13 cellular contexts compared by ENCODE assay signal in the genomic region with DNA sequence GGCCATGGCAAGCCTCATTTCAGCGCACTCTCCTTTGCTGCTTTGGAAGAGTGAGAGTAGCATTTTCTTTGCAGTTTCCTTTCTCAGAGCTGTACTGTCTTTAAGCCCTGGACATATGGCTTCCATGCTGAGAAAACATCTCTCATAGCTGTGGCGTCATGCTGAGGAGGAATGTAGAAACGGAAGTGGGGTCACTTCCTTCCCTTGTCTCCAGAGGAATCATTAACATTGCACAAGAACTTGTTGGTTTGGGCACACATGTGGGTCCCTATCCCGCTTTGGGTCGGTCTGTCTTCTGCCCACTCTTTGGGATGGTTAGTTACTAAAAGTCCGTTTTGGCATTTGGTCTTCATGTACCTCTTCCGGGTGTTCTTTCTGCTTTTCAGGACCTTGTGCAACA. TPM values are rescaled to one million over a fixed set of nuclear protein-coding genes. Genes with fewer than 3 reads are reported as not detected.
DNase-seq lines count a peak whose midpoint lies in the region; ATAC-seq, FAIRE-seq and TF ChIP-seq lines count a peak whose summit lies in the region.
"Had no signal": no experiment of that assay in that cellular context is flagged by ENCODE, and none has a peak within 500 bp of the region (broad histone marks: within the 10 kb centered on the region; RNA-seq: fewer than 3 reads in every experiment).

No MANE protein-coding gene starts in this region.

- peaks cover 64% of the 10 kb centered on the region for H4K20me1 ChIP-seq in astrocyte (ENCODE audit: insufficient read depth, low read length)

- H2BK15ac ChIP-seq in mesenchymal stem cell (ENCODE audit: low read depth, poor library complexity, severe bottlenecking) = no peak overlapping the region

- no peak for ATAC-seq in HG03175 (IDR thresholded peaks at IDR 0.05; ENCODE audit: unreplicated experiment)
- ATAC-seq: T-helper 17 cell had no signal

- peaks cover 92% of the 10 kb centered on the region for H3K79me2 ChIP-seq in astrocyte (ENCODE audit: insufficient read depth, low read length)

- no peak for FAIRE-seq in astrocyte (lab: Jason Lieb, UNC)

- no peak overlapping the region for H3K23ac ChIP-seq in mesenchymal stem cell (ENCODE audit: low read length in 2 of 2)

- H3K9me3 ChIP-seq in astrocyte (ENCODE audit: insufficient read depth, low read depth, low read length) = no peaks in the 10 kb centered on the region
- H3K9me3 ChIP-seq in mesenchymal stem cell (ENCODE audit: control insufficient read depth, low read length) = no peaks in the 10 kb centered on the region
- H3K9me3 ChIP-seq in SJCRH30 (replicated peaks) = no peaks in the 10 kb centered on the region

- DNase-seq in AML-193 (lab: John Stamatoyannopoulos, UW) (peak; percentile 78 to 82), HFFc6 (peak; percentile 55), astrocyte (ENCODE audit: low read depth) (peak; percentile 7), mesenchymal stem cell (no peak), SJCRH30 (no peak), NCI-H2227 (lab: John Stamatoyannopoulos, UW; ENCODE audit: unreplicated experiment) (no peak), EL (no peak)
- DNase-seq: activated naive CD8-positive, alpha-beta T cell treated with anti-CD3 and anti-CD28 coated beads for 36 hours; NCI-H2081; T-helper 17 cell had no signal

- 69% methylated on average over 7 of the region's 7 CpGs for WGBS in mesenchymal stem cell

- H3K4me1 ChIP-seq in astrocyte (ENCODE audit: insufficient read depth, low read length) (peaks cover 12% of the 10 kb centered on the region), mesenchymal stem cell (ENCODE audit: control insufficient read depth, insufficient read depth, low read depth, low read length) (peaks cover 35% of the 10 kb centered on the region), SJCRH30 (0 out of 2 replicates have a peak, but pooled peaks cover 4% of the 10 kb centered on the region)
- H3K4me1 ChIP-seq: parathyroid adenoma had no signal

- no peak overlapping the region for H4K91ac ChIP-seq in mesenchymal stem cell (ENCODE audit: low read length)

- H3K4me3 Mint-ChIP-seq in HFFc6 (peak overlapping the region; percentile 39; the same call in 1 of the 2 replicates), astrocyte (ENCODE audit: unreplicated experiment) (no peak overlapping the region)
- H3K4me3 Mint-ChIP-seq: activated naive CD8-positive, alpha-beta T cell treated with anti-CD3 and anti-CD28 coated beads for 36 hours; stimulated activated naive CD8-positive, alpha-beta T cell treated with anti-CD3 and anti-CD28 coated beads, Interleukin-15, Interleukin-2, amounts not matched to agents 100 ng/mL and 50 ng/mL, for 24 hours; T-helper 17 cell had no signal

- H3K4me1 Mint-ChIP-seq in HFFc6 (ENCODE audit: low read depth) (peaks cover 51% of the 10 kb centered on the region), astrocyte (ENCODE audit: low read depth, unreplicated experiment) (peaks cover 20% of the 10 kb centered on the region)

- TF ChIP-seq CTCF in HFFc6 (IDR thresholded peaks at IDR 0.05) (no peak), astrocyte (IDR thresholded peaks at IDR 0.05; ENCODE audit: insufficient read depth, low read depth, low read length) (no peak)

- H3K27ac ChIP-seq in astrocyte (ENCODE audit: low read depth, low read length) = no peak overlapping the region
- H3K27ac ChIP-seq in mesenchymal stem cell (ENCODE audit: low read length, poor library complexity, severe bottlenecking) = peak overlapping the region; percentile 75
- no peak overlapping the region for H3K27ac ChIP-seq in SJCRH30
- H3K27ac ChIP-seq: parathyroid adenoma had no signal

- no peak overlapping the region for H2BK5ac ChIP-seq in mesenchymal stem cell (ENCODE audit: low read depth, low read length, poor library complexity, severe bottlenecking)

- H3K36me3 Mint-ChIP-seq in HFFc6 (ENCODE audit: low read depth) = peaks cover 29% of the 10 kb centered on the region
- peaks cover 23% of the 10 kb centered on the region for H3K36me3 Mint-ChIP-seq in astrocyte (ENCODE audit: low read depth, unreplicated experiment)

- H3K9me3 Mint-ChIP-seq in HFFc6 (no peaks in the 10 kb centered on the region), astrocyte (ENCODE audit: unreplicated experiment) (no peaks in the 10 kb centered on the region)
- H3K9me3 Mint-ChIP-seq: activated naive CD8-positive, alpha-beta T cell treated with anti-CD3 and anti-CD28 coated beads for 36 hours; stimulated activated naive CD8-positive, alpha-beta T cell treated with anti-CD3 and anti-CD28 coated beads, Interleukin-15, Interleukin-2, amounts not matched to agents 100 ng/mL and 50 ng/mL, for 24 hours had no signal

- H3K79me1 ChIP-seq in mesenchymal stem cell (replicated peaks; ENCODE audit: low read length, poor library complexity, severe bottlenecking) = peaks cover 34% of the 10 kb centered on the region

- no peak overlapping the region for H3K4ac ChIP-seq in mesenchymal stem cell (ENCODE audit: low read depth in 1 of 2, low read length in 2 of 2)

- peaks cover 16% of the 10 kb centered on the region for H3K36me3 ChIP-seq in astrocyte (ENCODE audit: insufficient read depth, low read length)
- H3K36me3 ChIP-seq in mesenchymal stem cell (ENCODE audit: control insufficient read depth in 1 of 2, insufficient read depth in 2 of 2, low read depth in 1 of 2, low read length in 2 of 2) = peaks cover 38 to 63% of the 10 kb centered on the region in 2 experiments
- H3K36me3 ChIP-seq in SJCRH30 = peaks cover 51% of the 10 kb centered on the region

- H2AFZ ChIP-seq in astrocyte (ENCODE audit: low read depth, low read length) (no peak overlapping the region), mesenchymal stem cell (ENCODE audit: low read depth, low read length) (no peak overlapping the region)
- H2AFZ ChIP-seq: parathyroid adenoma had no signal

- H3K27ac Mint-ChIP-seq in HFFc6 (peak overlapping the region; percentile 91), astrocyte (ENCODE audit: unreplicated experiment) (peak overlapping the region; percentile 60)
- H3K27ac Mint-ChIP-seq: activated naive CD8-positive, alpha-beta T cell treated with anti-CD3 and anti-CD28 coated beads for 36 hours; stimulated activated naive CD8-positive, alpha-beta T cell treated with anti-CD3 and anti-CD28 coated beads, Interleukin-15, Interleukin-2, amounts not matched to agents 100 ng/mL and 50 ng/mL, for 24 hours; T-helper 17 cell had no signal

- no peaks in the 10 kb centered on the region for H3K27me3 ChIP-seq in astrocyte (ENCODE audit: insufficient read depth, low read length)
- no peaks in the 10 kb centered on the region for H3K27me3 ChIP-seq in mesenchymal stem cell (ENCODE audit: control insufficient read depth in 1 of 2, insufficient read depth in 1 of 2, low read length in 2 of 2)
- H3K27me3 ChIP-seq in SJCRH30 = no peaks in the 10 kb centered on the region

- H3K27me3 Mint-ChIP-seq in HFFc6 (ENCODE audit: insufficient read depth) (peaks cover 5% of the 10 kb centered on the region), astrocyte (ENCODE audit: low read depth, unreplicated experiment) (no peaks in the 10 kb centered on the region)
- H3K27me3 Mint-ChIP-seq: activated naive CD8-positive, alpha-beta T cell treated with anti-CD3 and anti-CD28 coated beads for 36 hours; stimulated activated naive CD8-positive, alpha-beta T cell treated with anti-CD3 and anti-CD28 coated beads, Interleukin-15, Interleukin-2, amounts not matched to agents 100 ng/mL and 50 ng/mL, for 24 hours; T-helper 17 cell had no signal

- no peak overlapping the region for H3K18ac ChIP-seq in mesenchymal stem cell (ENCODE audit: low read depth in 1 of 2, low read length in 2 of 2)

- no peak overlapping the region for H4K8ac ChIP-seq in mesenchymal stem cell (ENCODE audit: low read length)

- no peak overlapping the region for H2BK12ac ChIP-seq in mesenchymal stem cell (ENCODE audit: low read length in 2 of 2)

- H3K9ac ChIP-seq in astrocyte (ENCODE audit: low read length) = no peak overlapping the region
- H3K9ac ChIP-seq in mesenchymal stem cell (ENCODE audit: low read length) = peak overlapping the region; percentile 12
- H3K9ac ChIP-seq: parathyroid adenoma had no signal

- H3K14ac ChIP-seq in mesenchymal stem cell (ENCODE audit: low read length in 2 of 2) = no peak overlapping the region

- no peak overlapping the region for H2BK120ac ChIP-seq in mesenchymal stem cell (ENCODE audit: low read depth, low read length)

- peak overlapping the region; percentile 51 for H2AK5ac ChIP-seq in mesenchymal stem cell (ENCODE audit: low read length, severe bottlenecking)

- H3K4me3 ChIP-seq in astrocyte (ENCODE audit: insufficient read depth, low read depth, low read length) = no peak overlapping the region
- no peak overlapping the region for H3K4me3 ChIP-seq in mesenchymal stem cell (ENCODE audit: insufficient read depth in 1 of 2, low read depth in 1 of 2, low read length in 2 of 2)
- H3K4me3 ChIP-seq in SJCRH30 = no peak overlapping the region

- peak overlapping the region; percentile 49 for H3K4me2 ChIP-seq in astrocyte (ENCODE audit: low read length)
- H3K4me2 ChIP-seq in mesenchymal stem cell (ENCODE audit: low read length, poor library complexity, severe bottlenecking) = no peak overlapping the region

RNA-seq across cellular contexts. Expression of gene MFN2, which starts 5.6 kb away (rescaled TPM):
- 100 to 1,000 TPM in 4 of 6 experiments, 10 to 100 TPM in 2; 92.8 to 112 (median 101) TPM for total RNA-seq in HFFc6 (2021; fragmentation: NEBNext Ultra II Directional; extraction: Animal tissue kit (Norgen Biotek cat#: 25700))
- total RNA-seq in astrocyte = 74.0 and 75.5 TPM in 2 replicates
- 32.9 TPM for polyA plus RNA-seq in mesenchymal stem cell (2013, experiment 1 of 2)
- polyA plus RNA-seq in mesenchymal stem cell (2013, experiment 2 of 2) = 32.5 TPM
- total RNA-seq in SJCRH30 (2014; rRNA removed; shearing (Covaris generic)) = 92.5 and 94.0 TPM in 2 replicates

RNA-seq across cellular contexts. Expression of gene MIIP, which starts 33.4 kb away (rescaled TPM):
- total RNA-seq in HFFc6 (2021; fragmentation: NEBNext Ultra II Directional; extraction: Animal tissue kit (Norgen Biotek cat#: 25700)) = 10 to 100 TPM in 5 of 6 experiments, 1 to 10 TPM in 1; 9.9 to 14.8 (median 12.6) TPM
- total RNA-seq in astrocyte = 29.1 and 33.8 TPM in 2 replicates
- 13.4 TPM for polyA plus RNA-seq in mesenchymal stem cell (2013, experiment 1 of 2)
- 14.0 TPM for polyA plus RNA-seq in mesenchymal stem cell (2013, experiment 2 of 2)
- total RNA-seq in SJCRH30 (2014; rRNA removed; shearing (Covaris generic)) = 30.3 and 33.2 TPM in 2 replicates

RNA-seq across cellular contexts. Expression of gene PLOD1, which starts 51.3 kb away (rescaled TPM):
- 100 to 1,000 TPM; 294 to 438 (median 315) TPM for total RNA-seq in HFFc6 (2021; fragmentation: NEBNext Ultra II Directional; extraction: Animal tissue kit (Norgen Biotek cat#: 25700))
- 375 and 500 TPM in 2 replicates for total RNA-seq in astrocyte
- polyA plus RNA-seq in mesenchymal stem cell (2013, experiment 1 of 2) = 269 TPM
- 276 TPM for polyA plus RNA-seq in mesenchymal stem cell (2013, experiment 2 of 2)
- total RNA-seq in SJCRH30 (2014; rRNA removed; shearing (Covaris generic)) = 138 and 142 TPM in 2 replicates

RNA-seq across cellular contexts. Expression of gene KIAA2013, which starts 59.6 kb away (rescaled TPM):
- total RNA-seq in HFFc6 (2021; fragmentation: NEBNext Ultra II Directional; extraction: Animal tissue kit (Norgen Biotek cat#: 25700)) = 10 to 100 TPM; 59.0 to 74.3 (median 66.5) TPM
- total RNA-seq in astrocyte = 56.0 and 60.4 TPM in 2 replicates
- 27.9 TPM for polyA plus RNA-seq in mesenchymal stem cell (2013, experiment 1 of 2)
- polyA plus RNA-seq in mesenchymal stem cell (2013, experiment 2 of 2) = 27.6 TPM
- total RNA-seq in SJCRH30 (2014; rRNA removed; shearing (Covaris generic)) = 62.8 and 64.0 TPM in 2 replicates

Comparison
In these comparisons a context has a peak if more than half of its experiments do, and no peak if none do; other contexts are left out.
1. DNase-seq: peak in AML-193 (2 of 2), HFFc6 (single experiment) and astrocyte (single experiment); none in mesenchymal stem cell (single experiment), SJCRH30 (0 of 2), NCI-H2227 (single experiment) and EL (single experiment).